Comparison of ENCODE assay signal across 11 cellular contexts in genomic region chr10:43808136-43808535, GRCh38.
DNase-seq lines count a peak whose midpoint lies in the region; ATAC-seq and TF ChIP-seq lines count a peak whose summit lies in the region.
"Had no signal": no experiment of that assay in that cellular context is flagged by ENCODE, and none has a peak within 500 bp of the region (broad histone marks: within the 10 kb centered on the region; RNA-seq: fewer than 3 reads in every experiment).

No MANE protein-coding gene starts in this region.

- H3K4me1 Mint-ChIP-seq in activated CD4-positive, alpha-beta memory T cell treated with anti-CD3 and anti-CD28 coated beads, Interleukin-2, amount 10 ng/mL, durations not matched to agents 7 days and 5 days = peaks cover 40% of the 10 kb centered on the region

- H2BK5ac ChIP-seq in mesenchymal stem cell (ENCODE audit: low read depth, low read length, poor library complexity, severe bottlenecking) = no peak overlapping the region

- H3K27me3 ChIP-seq in mesenchymal stem cell (ENCODE audit: control insufficient read depth in 1 of 2, insufficient read depth in 1 of 2, low read length in 2 of 2) = peaks cover 12 to 34% of the 10 kb centered on the region in 2 experiments
- H3K27me3 ChIP-seq in right atrium auricular region = no peaks in the 10 kb centered on the region

- no peak overlapping the region for H2BK15ac ChIP-seq in mesenchymal stem cell (ENCODE audit: low read depth, poor library complexity, severe bottlenecking)

- TF ChIP-seq CTCF in right atrium auricular region (IDR thresholded peaks at IDR 0.05) = no peak

- no peak overlapping the region for H3K18ac ChIP-seq in mesenchymal stem cell (ENCODE audit: low read depth in 1 of 2, low read length in 2 of 2)

- H3K23ac ChIP-seq in mesenchymal stem cell (ENCODE audit: low read length in 2 of 2) = no peak overlapping the region

- H3K4me1 ChIP-seq in mesenchymal stem cell (ENCODE audit: control insufficient read depth, insufficient read depth, low read depth, low read length) (peaks cover 13% of the 10 kb centered on the region), right atrium auricular region (peaks cover 0 to 21% of the 10 kb centered on the region in 2 donors)

- no peak overlapping the region for H4K8ac ChIP-seq in mesenchymal stem cell (ENCODE audit: low read length)

- peaks cover 28% of the 10 kb centered on the region for H3K27me3 Mint-ChIP-seq in activated CD4-positive, alpha-beta memory T cell treated with anti-CD3 and anti-CD28 coated beads, Interleukin-2, amount 10 ng/mL, durations not matched to agents 7 days and 5 days

- H3K27ac ChIP-seq in mesenchymal stem cell (ENCODE audit: low read length, poor library complexity, severe bottlenecking) = no peak overlapping the region
- H3K27ac ChIP-seq in right atrium auricular region = no peak overlapping the region
- H3K27ac ChIP-seq: RWPE1 had no signal

- no peak overlapping the region for H2AK5ac ChIP-seq in mesenchymal stem cell (ENCODE audit: low read length, severe bottlenecking)

- H4K91ac ChIP-seq in mesenchymal stem cell (ENCODE audit: low read length) = no peak overlapping the region

- CTCF ChIA-PET in activated CD4-positive, alpha-beta memory T cell treated with anti-CD3 and anti-CD28 coated beads, Interleukin-2, amount 10 ng/mL, durations not matched to agents 7 days and 5 days (lab: Charles Lee) = interaction anchor here (1.0 kb wide), 1 partner anchor 11 kb away, joined by 6 read pairs; no protein-coding TSS in a partner anchor

- ATAC-seq in GM18861 (IDR thresholded peaks at IDR 0.05; ENCODE audit: unreplicated experiment) (peak; percentile 81), GM21825 (IDR thresholded peaks at IDR 0.05; ENCODE audit: unreplicated experiment) (peak; percentile 76)
- ATAC-seq: sciatic nerve had no signal

- no peak overlapping the region for H3K4me2 ChIP-seq in mesenchymal stem cell (ENCODE audit: low read length, poor library complexity, severe bottlenecking)

- H2BK120ac ChIP-seq in mesenchymal stem cell (ENCODE audit: low read depth, low read length) = peak overlapping the region; percentile 23

- no peaks in the 10 kb centered on the region for H3K9me3 Mint-ChIP-seq in activated CD4-positive, alpha-beta memory T cell treated with anti-CD3 and anti-CD28 coated beads, Interleukin-2, amount 10 ng/mL, durations not matched to agents 7 days and 5 days

- no peak overlapping the region for H2AFZ ChIP-seq in mesenchymal stem cell (ENCODE audit: low read depth, low read length)

- no peak overlapping the region for H3K4me3 Mint-ChIP-seq in activated CD4-positive, alpha-beta memory T cell treated with anti-CD3 and anti-CD28 coated beads, Interleukin-2, amount 10 ng/mL, durations not matched to agents 7 days and 5 days

- H3K4ac ChIP-seq in mesenchymal stem cell (ENCODE audit: low read depth in 1 of 2, low read length in 2 of 2) = no peak overlapping the region

- no peak overlapping the region for H3K14ac ChIP-seq in mesenchymal stem cell (ENCODE audit: low read length in 2 of 2)

- no peaks in the 10 kb centered on the region for H3K79me1 ChIP-seq in mesenchymal stem cell (replicated peaks; ENCODE audit: low read length, poor library complexity, severe bottlenecking)

- no peak overlapping the region for H3K9ac ChIP-seq in mesenchymal stem cell (ENCODE audit: low read length)

- H2BK12ac ChIP-seq in mesenchymal stem cell (ENCODE audit: low read length in 2 of 2) = no peak overlapping the region

- POLR2A ChIA-PET in activated CD4-positive, alpha-beta memory T cell treated with anti-CD3 and anti-CD28 coated beads, Interleukin-2, amount 10 ng/mL, durations not matched to agents 7 days and 5 days (lab: Charles Lee) = no interaction called here

- WGBS in mesenchymal stem cell = 97% methylated on average over 3 of the region's 3 CpGs

- H3K36me3 Mint-ChIP-seq in activated CD4-positive, alpha-beta memory T cell treated with anti-CD3 and anti-CD28 coated beads, Interleukin-2, amount 10 ng/mL, durations not matched to agents 7 days and 5 days (ENCODE audit: low read depth) = peaks cover 6% of the 10 kb centered on the region

- no peaks in the 10 kb centered on the region for H3K9me3 ChIP-seq in mesenchymal stem cell (ENCODE audit: control insufficient read depth, low read length)
- H3K9me3 ChIP-seq in right atrium auricular region = no peaks in the 10 kb centered on the region

- H3K27ac Mint-ChIP-seq in activated CD4-positive, alpha-beta memory T cell treated with anti-CD3 and anti-CD28 coated beads, Interleukin-2, amount 10 ng/mL, durations not matched to agents 7 days and 5 days = no peak overlapping the region

- peak; percentile 32 for DNase-seq in M059J (ENCODE audit: low read depth)
- no peak for DNase-seq in mesenchymal stem cell
- no peak for DNase-seq in activated CD4-positive, alpha-beta memory T cell treated with anti-CD3 and anti-CD28 coated beads, Interleukin-2, amount 10 ng/mL, durations not matched to agents 7 days and 5 days
- no peak for DNase-seq in NCI-H2171 treated with DMSO at 0.1 percent for 48 hours (lab: John Stamatoyannopoulos, UW)
- no peak for DNase-seq in NCI-H1694 treated with DMSO at 0.1 percent for 48 hours (lab: John Stamatoyannopoulos, UW)
- no peak for DNase-seq in right atrium auricular region (ENCODE audit: low spot score)
- DNase-seq: DMS53 had no signal

- H3K36me3 ChIP-seq in mesenchymal stem cell (ENCODE audit: control insufficient read depth in 1 of 2, insufficient read depth in 2 of 2, low read depth in 1 of 2, low read length in 2 of 2) = no peaks in the 10 kb centered on the region
- no peaks in the 10 kb centered on the region for H3K36me3 ChIP-seq in right atrium auricular region

- H3K4me3 ChIP-seq in mesenchymal stem cell (ENCODE audit: insufficient read depth in 1 of 2, low read depth in 1 of 2, low read length in 2 of 2) (no peak overlapping the region), right atrium auricular region (no peak overlapping the region)
